In genomic region chr2:238498188-238498587, GRCh38 we compare ENCODE assay signal across 22 cellular contexts.
A peak's percentile ranks its signal among the peaks of the same experiment; 100 is the strongest.
DNase-seq lines count a peak whose midpoint lies in the region; ATAC-seq and TF ChIP-seq lines count a peak whose summit lies in the region.
"Had no signal": no experiment of that assay in that cellular context is flagged by ENCODE, and none has a peak within 500 bp of the region (broad histone marks: within the 10 kb centered on the region; RNA-seq: fewer than 3 reads in every experiment).

No MANE protein-coding gene starts in this region.

- peaks cover 0 to 4% of the 10 kb centered on the region in 2 donors for H3K36me3 Mint-ChIP-seq in stimulated activated naive B cell treated with anti-CD40 and anti-IgM and Interleukin-4, amounts not matched to agents 10 μg/mL and 1 μg/mL and 100 μg/mL, for 72 hours

- no peak overlapping the region for H4K91ac ChIP-seq in neuronal stem cell (ENCODE audit: low read depth, low read length, poor library complexity)

- H3K9ac ChIP-seq in neuronal stem cell (ENCODE audit: low read depth, low read length, poor library complexity), result no peak overlapping the region

- H3K23ac ChIP-seq in neuronal stem cell (ENCODE audit: low read depth, low read length, poor library complexity), result no peak overlapping the region

- H3K4me3 Mint-ChIP-seq in stimulated activated naive B cell treated with anti-CD40 and anti-IgM and Interleukin-4, amounts not matched to agents 10 μg/mL and 1 μg/mL and 100 μg/mL, for 72 hours, result no peak overlapping the region
- H3K4me3 Mint-ChIP-seq: B cell; CD4-positive, CD25-positive, alpha-beta regulatory T cell had no signal

- H3K18ac ChIP-seq in neuronal stem cell (ENCODE audit: low read length), result no peak overlapping the region

- ATAC-seq in stimulated activated naive B cell treated with anti-CD40 and anti-IgM and Interleukin-4, amounts not matched to agents 10 μg/mL and 1 μg/mL and 100 μg/mL, for 72 hours (replicated peaks), result no peak
- ATAC-seq in GM19023 (IDR thresholded peaks at IDR 0.05; ENCODE audit: unreplicated experiment), result no peak

- TF ChIP-seq CTCF in left ventricle myocardium inferior (IDR thresholded peaks at IDR 0.05; ENCODE audit: borderline replicate concordance), result no peak
- TF ChIP-seq CTCF in esophagus muscularis mucosa (IDR thresholded peaks at IDR 0.05), result no peak
- TF ChIP-seq CTCF in GM10266 (IDR thresholded peaks at IDR 0.05; ENCODE audit: control insufficient read depth, insufficient read depth, low read depth, missing control alignments), result no peak

- peaks cover 0 to 4% of the 10 kb centered on the region in 2 donors for H3K9me3 Mint-ChIP-seq in stimulated activated naive B cell treated with anti-CD40 and anti-IgM and Interleukin-4, amounts not matched to agents 10 μg/mL and 1 μg/mL and 100 μg/mL, for 72 hours
- H3K9me3 Mint-ChIP-seq: CD4-positive, CD25-positive, alpha-beta regulatory T cell had no signal

- H3K4me1 ChIP-seq in left ventricle myocardium inferior (no peaks in the 10 kb centered on the region), esophagus muscularis mucosa (no peaks in the 10 kb centered on the region), neuronal stem cell (ENCODE audit: control insufficient read depth in 2 of 2, insufficient read depth in 1 of 2, low read depth in 1 of 2, low read length in 2 of 2) (peaks cover 0 to 9% of the 10 kb centered on the region in 2 donors)
- H3K4me1 ChIP-seq: HAP-1 had no signal

- H2AFZ ChIP-seq in neuronal stem cell (ENCODE audit: low read length), result no peak overlapping the region
- H2AFZ ChIP-seq: PC-9 had no signal

- H2BK5ac ChIP-seq in neuronal stem cell (ENCODE audit: low read length), result no peak overlapping the region

- no peak overlapping the region for H3K14ac ChIP-seq in neuronal stem cell (ENCODE audit: low read length)

- intact Hi-C loops in cardiac septum (cut with DNase I) (no loop called here), left ventricle myocardium inferior (cut with micrococcal nuclease) (no loop called here), esophagus muscularis mucosa (cut with DNase I) (no loop called here)

- no peak overlapping the region for H2BK12ac ChIP-seq in neuronal stem cell (ENCODE audit: low read length)

- H3K27ac ChIP-seq in left ventricle myocardium inferior (replicated peaks), result no peak overlapping the region
- no peak overlapping the region for H3K27ac ChIP-seq in esophagus muscularis mucosa (replicated peaks in 1 of 4)
- H3K27ac ChIP-seq in neuronal stem cell (replicated peaks; ENCODE audit: low read length), result no peak overlapping the region
- H3K27ac ChIP-seq: HL-60, PC-9, SK-N-MC had no signal

- H3K27me3 ChIP-seq in left ventricle myocardium inferior (ENCODE audit: low read depth) (peaks cover 47% of the 10 kb centered on the region), esophagus muscularis mucosa (peaks cover 0 to 11% (median 0%) of the 10 kb centered on the region in 4 donors), neuronal stem cell (ENCODE audit: control insufficient read depth in 3 of 3, insufficient read depth in 3 of 3, low read depth in 1 of 3, low read length in 3 of 3) (peaks cover 0 to 3% (median 0%) of the 10 kb centered on the region in 3 experiments)

- H3K4me3 ChIP-seq in left ventricle myocardium inferior, result no peak overlapping the region
- H3K4me3 ChIP-seq in esophagus muscularis mucosa, result no peak overlapping the region
- H3K4me3 ChIP-seq in neuronal stem cell (ENCODE audit: low read length in 2 of 2), result no peak overlapping the region
- H3K4me3 ChIP-seq: HAP-1, PC-9, SK-N-MC had no signal

- no peak overlapping the region for H4K8ac ChIP-seq in neuronal stem cell (ENCODE audit: low read depth, low read length)

- peaks cover 11 to 20% of the 10 kb centered on the region in 2 donors for H3K4me1 Mint-ChIP-seq in stimulated activated naive B cell treated with anti-CD40 and anti-IgM and Interleukin-4, amounts not matched to agents 10 μg/mL and 1 μg/mL and 100 μg/mL, for 72 hours

- H2BK120ac ChIP-seq in neuronal stem cell (ENCODE audit: low read depth, low read length), result no peak overlapping the region

- H2BK15ac ChIP-seq in neuronal stem cell (ENCODE audit: low read length), result peak overlapping the region; percentile 45

- no peak overlapping the region for H3K4me2 ChIP-seq in neuronal stem cell (ENCODE audit: insufficient read depth, low read length, poor library complexity, severe bottlenecking)
- H3K4me2 ChIP-seq: PC-9 had no signal

- DNase-seq in cardiac septum (ENCODE audit: low spot score) (peak; percentile 46), left ventricle myocardium inferior (no peak), esophagus muscularis mucosa (ENCODE audit: extremely low spot score) (peak; percentile 60), neuronal stem cell (ENCODE audit: low spot score) (no peak), GM10266 (ENCODE audit: extremely low spot score) (no peak)
- no peak for DNase-seq in stimulated activated naive B cell treated with anti-CD40 and anti-IgM and Interleukin-4, amounts not matched to agents 10 μg/mL and 1 μg/mL and 100 μg/mL, for 72 hours
- DNase-seq: CD4-positive, CD25-positive, alpha-beta regulatory T cell; KBM-7; MM.1S; NCI-H1048; NCI-H1417 treated with DMSO at 0.1 percent for 48 hours; NCI-H1930; NCI-H226; NCI-H748 treated with DMSO at 0.1 percent for 48 hours; PC-9; RPMI8226; SHP77 treated with DMSO at 0.1 percent for 48 hours had no signal

- no peaks in the 10 kb centered on the region for H3K9me3 ChIP-seq in left ventricle myocardium inferior (replicated peaks)
- no peaks in the 10 kb centered on the region for H3K9me3 ChIP-seq in esophagus muscularis mucosa
- H3K9me3 ChIP-seq in neuronal stem cell (replicated peaks in 1 of 2; ENCODE audit: control insufficient read depth in 2 of 2, insufficient read depth in 1 of 2, low read depth in 1 of 2, low read length in 2 of 2), result peaks cover 0 to 5% of the 10 kb centered on the region in 2 donors
- H3K9me3 ChIP-seq: HAP-1 had no signal

- no peak overlapping the region for H3K4ac ChIP-seq in neuronal stem cell (ENCODE audit: low read length)

- no peak for TF ChIP-seq EP300 in esophagus muscularis mucosa (IDR thresholded peaks at IDR 0.05)

- no peak overlapping the region for H3K27ac Mint-ChIP-seq in stimulated activated naive B cell treated with anti-CD40 and anti-IgM and Interleukin-4, amounts not matched to agents 10 μg/mL and 1 μg/mL and 100 μg/mL, for 72 hours
- H3K27ac Mint-ChIP-seq: B cell; CD4-positive, CD25-positive, alpha-beta regulatory T cell had no signal

- H3K36me3 ChIP-seq in left ventricle myocardium inferior (no peaks in the 10 kb centered on the region), esophagus muscularis mucosa (no peaks in the 10 kb centered on the region), neuronal stem cell (replicated peaks in 1 of 2; ENCODE audit: control insufficient read depth in 2 of 2, insufficient read depth in 2 of 2, low read length in 2 of 2) (no peaks in the 10 kb centered on the region)
- H3K36me3 ChIP-seq: HAP-1 had no signal

- no peaks in the 10 kb centered on the region for H3K27me3 Mint-ChIP-seq in stimulated activated naive B cell treated with anti-CD40 and anti-IgM and Interleukin-4, amounts not matched to agents 10 μg/mL and 1 μg/mL and 100 μg/mL, for 72 hours

- H2AK5ac ChIP-seq in neuronal stem cell (ENCODE audit: low read depth, low read length), result no peak overlapping the region

- TF ChIP-seq POLR2A in esophagus muscularis mucosa (IDR thresholded peaks at IDR 0.05; ENCODE audit: low read depth), result no peak

- 96% methylated on average over 5 of the region's 8 CpGs for WGBS in esophagus muscularis mucosa
- no CpG with 5 or more reads among the region's 8 CpGs for whole genome bisulfite sequencing in neuronal stem cell (ENCODE audit: extremely low coverage in 2 of 2, insufficient read length in 2 of 2, insufficient replicate concordance in 1 of 2), 2 donors

- H3K79me1 ChIP-seq in neuronal stem cell (ENCODE audit: low read depth, low read length), result peaks cover 2% of the 10 kb centered on the region

Comparison
In these comparisons a context has a peak if more than half of its experiments do, and no peak if none do; other contexts are left out.
1. DNase-seq: peak in cardiac septum (single experiment) and esophagus muscularis mucosa (single experiment); none in left ventricle myocardium inferior (single experiment), neuronal stem cell (single experiment), stimulated activated naive B cell treated with anti-CD40 and anti-IgM and Interleukin-4, amounts not matched to agents 10 μg/mL and 1 μg/mL and 100 μg/mL, for 72 hours (single experiment) and GM10266 (single experiment).